In the genomic region with DNA sequence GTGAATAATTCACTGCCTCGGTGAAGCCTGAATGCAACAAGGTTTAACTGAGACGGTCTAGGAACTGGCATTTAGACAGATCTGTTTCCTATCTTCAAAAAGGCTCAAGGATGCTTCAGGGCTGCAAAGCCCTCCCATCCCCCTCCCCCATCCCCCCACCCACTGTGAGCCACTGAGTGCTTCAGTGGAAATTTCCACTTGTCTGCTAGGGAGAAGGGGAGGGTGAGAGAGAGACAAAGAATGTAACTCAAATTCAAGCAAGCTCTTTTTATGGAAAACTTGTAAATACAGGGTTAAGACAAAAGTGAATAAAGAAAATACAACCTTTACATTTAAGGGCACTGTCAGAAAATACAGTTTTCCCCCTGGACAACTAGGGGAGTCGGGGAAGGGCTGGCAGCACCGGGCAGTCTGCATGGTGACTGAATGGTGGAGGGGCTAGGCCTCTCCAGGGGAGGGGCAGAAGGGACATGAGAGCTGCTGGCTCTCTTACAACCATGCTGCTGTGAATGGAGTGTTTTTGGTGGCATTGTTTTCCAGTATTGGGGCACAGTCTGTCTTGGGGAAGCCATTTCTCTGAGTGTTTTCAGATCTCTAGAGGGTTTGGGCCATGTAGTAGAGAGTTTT, we compare ENCODE assay signal across 8 cellular contexts. TPM values are rescaled to one million over a fixed set of nuclear protein-coding genes. Genes with fewer than 3 reads are reported as not detected.
DNase-seq lines count a peak whose midpoint lies in the region; ATAC-seq and TF ChIP-seq lines count a peak whose summit lies in the region.

No MANE protein-coding gene starts in this region.

- H3K9ac ChIP-seq in HCT116 (ENCODE audit: low read length) = no peak overlapping the region
- peak overlapping the region; percentile 43 for H3K9ac ChIP-seq in skeletal muscle satellite cell (ENCODE audit: low read depth, low read length)

- CTCF ChIA-PET in HCT116 (lab: Charles Lee) = no interaction called here
- CTCF ChIA-PET in activated CD4-positive, alpha-beta memory T cell treated with anti-CD3 and anti-CD28 coated beads, Interleukin-2, amount 10 ng/mL, durations not matched to agents 7 days and 5 days (lab: Charles Lee) = interaction anchor here (1.3 to 3.3 kb wide), 6 partner anchors 25 to 218 kb away, joined by 3 to 20 read pairs (median 7); no protein-coding TSS in a partner anchor

- peaks cover 14 to 18% of the 10 kb centered on the region in 2 experiments; a peak in 3 of 4 replicates for H3K4me1 ChIP-seq in HCT116 (ENCODE audit: control insufficient read depth in 1 of 2, insufficient read depth in 2 of 2, low read length in 2 of 2)
- H3K4me1 ChIP-seq in heart right ventricle = peaks cover 3 to 70% (median 62%) of the 10 kb centered on the region in 9 donors
- peaks cover 42% of the 10 kb centered on the region for H3K4me1 ChIP-seq in skeletal muscle satellite cell (ENCODE audit: control insufficient read depth, insufficient read depth, low read length)

- no peak for TF ChIP-seq CTCF in HCT116 (IDR thresholded peaks at IDR 0.05 in 2 of 3, conservative IDR thresholded peaks at IDR 0.05 in 1 of 3; ENCODE audit: borderline replicate concordance in 1 of 3, insufficient read depth in 1 of 3, low read depth in 2 of 3, low read length in 2 of 3)
- no peak for TF ChIP-seq CTCF in heart right ventricle (IDR thresholded peaks at IDR 0.05)

- no TSS peak for BruUV-seq in HCT116 (replicated peaks; lab: Mats Ljungman, UMichigan)

- H3K27me3 Mint-ChIP-seq in activated CD4-positive, alpha-beta memory T cell treated with anti-CD3 and anti-CD28 coated beads, Interleukin-2, amount 10 ng/mL, durations not matched to agents 7 days and 5 days = no peaks in the 10 kb centered on the region

- RAD21 ChIA-PET in HCT116 (lab: Charles Lee; ENCODE audit: low non-redundant PET in 1 of 2, low total read pairs in 2 of 2, uncharacterized antibody in 2 of 2, unreplicated experiment in 2 of 2) = interaction anchor here in 1 of 2 experiments (0.7 kb wide), 1 partner anchor 72 kb away, joined by 3 read pairs; no protein-coding TSS in a partner anchor

- peaks cover 50% of the 10 kb centered on the region for H3K4me1 Mint-ChIP-seq in activated CD4-positive, alpha-beta memory T cell treated with anti-CD3 and anti-CD28 coated beads, Interleukin-2, amount 10 ng/mL, durations not matched to agents 7 days and 5 days

- ATAC-seq in HCT116 (no peak), heart right ventricle (peak in 2 of 8 donors; percentile 39 to 54), HG03378 (IDR thresholded peaks at IDR 0.05; ENCODE audit: unreplicated experiment) (no peak), GM21381 (IDR thresholded peaks at IDR 0.05; ENCODE audit: unreplicated experiment) (no peak), HG02885 (IDR thresholded peaks at IDR 0.05; ENCODE audit: poor library complexity, unreplicated experiment) (no peak), HG02678 (IDR thresholded peaks at IDR 0.05; ENCODE audit: unreplicated experiment) (no peak)

- H3K27me3 ChIP-seq in HCT116 (ENCODE audit: insufficient read depth, low read length) = no peaks in the 10 kb centered on the region
- H3K27me3 ChIP-seq in heart right ventricle = no peaks in the 10 kb centered on the region
- H3K27me3 ChIP-seq in skeletal muscle satellite cell (ENCODE audit: control insufficient read depth, insufficient read depth, low read length) = no peaks in the 10 kb centered on the region

- peaks cover 7 to 10% of the 10 kb centered on the region in 2 experiments; a peak in 2 of 4 replicates for H3K36me3 ChIP-seq in HCT116 (ENCODE audit: control insufficient read depth in 1 of 2, insufficient read depth in 2 of 2, low read length in 2 of 2)
- H3K36me3 ChIP-seq in heart right ventricle = peaks cover 0 to 36% (median 0%) of the 10 kb centered on the region in 9 donors
- H3K36me3 ChIP-seq in skeletal muscle satellite cell (ENCODE audit: insufficient read depth, low read length) = peaks cover 44% of the 10 kb centered on the region

- DNase-seq in HCT116 (ENCODE audit: low read depth, low spot score) (no peak), heart right ventricle (no peak)
- no peak for DNase-seq in activated CD4-positive, alpha-beta memory T cell treated with anti-CD3 and anti-CD28 coated beads, Interleukin-2, amount 10 ng/mL, durations not matched to agents 7 days and 5 days

- H2AFZ ChIP-seq in HCT116 (ENCODE audit: low read depth, low read length, poor library complexity, severe bottlenecking) = no peak overlapping the region

- H3K4me3 Mint-ChIP-seq in activated CD4-positive, alpha-beta memory T cell treated with anti-CD3 and anti-CD28 coated beads, Interleukin-2, amount 10 ng/mL, durations not matched to agents 7 days and 5 days = no peak overlapping the region

- intact Hi-C loops in HCT116 (cut with micrococcal nuclease) = no loop called here
- intact Hi-C loops in heart right ventricle (cut with DNase I) = loop anchor here in 6 of 10 donors (1.0 to 5.0 kb wide), 7 partner anchors 37 to 217 kb away; partner anchors contain the start of genes MRPS6 (in 1 of the 6) and SLC5A3 (in 1 of the 6)

- 0 out of 2 replicates have a peak overlapping the region, but pooled peaks have one; percentile 12 for H3K4me2 ChIP-seq in HCT116 (ENCODE audit: low read length)
- peak overlapping the region; percentile 74 for H3K4me2 ChIP-seq in skeletal muscle satellite cell (ENCODE audit: low read length)

- H3K9me3 ChIP-seq in HCT116 (ENCODE audit: control insufficient read depth in 1 of 2, insufficient read depth in 1 of 2, low read depth in 1 of 2, low read length in 2 of 2) = no peaks in the 10 kb centered on the region
- H3K9me3 ChIP-seq in heart right ventricle = no peaks in the 10 kb centered on the region
- H3K9me3 ChIP-seq in skeletal muscle satellite cell (replicated peaks; ENCODE audit: low read length) = no peaks in the 10 kb centered on the region

- POLR2A ChIA-PET in HCT116 (lab: Charles Lee) = no interaction called here
- POLR2A ChIA-PET in activated CD4-positive, alpha-beta memory T cell treated with anti-CD3 and anti-CD28 coated beads, Interleukin-2, amount 10 ng/mL, durations not matched to agents 7 days and 5 days (lab: Charles Lee) = interaction anchor here (1.2 to 1.8 kb wide), 4 partner anchors 24 to 206 kb away, joined by 3 to 6 read pairs (median 5); no protein-coding TSS in a partner anchor

- H3K27ac ChIP-seq in HCT116 (ENCODE audit: low read depth, low read length) (peak overlapping the region; percentile 55), heart right ventricle (peak overlapping the region in 9 of 10 donors; percentile 59 to 82 (median 77))

- peaks cover 73% of the 10 kb centered on the region for H3K79me2 ChIP-seq in HCT116 (ENCODE audit: insufficient read depth, low read length)

- peak overlapping the region; percentile 15 for H3K27ac Mint-ChIP-seq in activated CD4-positive, alpha-beta memory T cell treated with anti-CD3 and anti-CD28 coated beads, Interleukin-2, amount 10 ng/mL, durations not matched to agents 7 days and 5 days

- peaks cover 80% of the 10 kb centered on the region for H3K36me3 Mint-ChIP-seq in activated CD4-positive, alpha-beta memory T cell treated with anti-CD3 and anti-CD28 coated beads, Interleukin-2, amount 10 ng/mL, durations not matched to agents 7 days and 5 days (ENCODE audit: low read depth)

- TF ChIP-seq POLR2A in HCT116 (IDR thresholded peaks at IDR 0.05; ENCODE audit: borderline replicate concordance, extremely low read depth, insufficient read depth, insufficient read length) = no peak

- H3K4me3 ChIP-seq in HCT116 (replicated peaks in 1 of 2; ENCODE audit: low read depth in 1 of 2, low read length in 2 of 2) = no peak overlapping the region
- H3K4me3 ChIP-seq in heart right ventricle = peak overlapping the region in 7 of 10 donors; percentile 2 to 34 (median 24)
- peak overlapping the region; percentile 30 for H3K4me3 ChIP-seq in skeletal muscle satellite cell (ENCODE audit: low read length)

- peaks cover 2% of the 10 kb centered on the region for H3K9me3 Mint-ChIP-seq in activated CD4-positive, alpha-beta memory T cell treated with anti-CD3 and anti-CD28 coated beads, Interleukin-2, amount 10 ng/mL, durations not matched to agents 7 days and 5 days

- WGBS in heart right ventricle, 2 donors = 41 to 43% methylated on average over 4 of the region's 4 CpGs

- no peaks in the 10 kb centered on the region for H3K9me2 ChIP-seq in HCT116 (ENCODE audit: insufficient read depth)

- no peaks in the 10 kb centered on the region for H4K20me1 ChIP-seq in HCT116 (ENCODE audit: insufficient read depth)

- TF ChIP-seq RAD21 in HCT116 (IDR thresholded peaks at IDR 0.05; ENCODE audit: low read depth) = no peak

TF ChIP-seq in HCT116, 20 proteins besides CTCF, POLR2A, EP300 and RAD21 (continues in another document):
- no peak for TF ChIP-seq FOSL1 (IDR thresholded peaks at IDR 0.05; ENCODE audit: low read depth)

RNA-seq across cellular contexts. Expression of gene MRPS6, which starts 56.7 kb away (rescaled TPM):
- total RNA-seq in HCT116 (2021; ENCODE audit: unreplicated experiment) = 55.1 TPM
- polyA plus RNA-seq in HCT116 (2012) = 28.6 and 42.9 TPM in 2 replicates
- total RNA-seq in activated CD4-positive, alpha-beta memory T cell treated with anti-CD3 and anti-CD28 coated beads, Interleukin-2, amount 10 ng/mL, durations not matched to agents 7 days and 5 days = 10 to 100 TPM; 75.2 to 79.2 TPM
- 10 to 100 TPM; 32.0 to 68.1 (median 38.4) TPM for total RNA-seq in heart right ventricle
- 10 to 100 TPM; 38.7 to 51.7 TPM for polyA plus RNA-seq in heart right ventricle
- total RNA-seq in skeletal muscle satellite cell (2012; rRNA removed) = 26.1 and 35.4 TPM in 2 replicates

RNA-seq across cellular contexts. Expression of gene SLC5A3, which starts 56.7 kb away (rescaled TPM):
- 11.8 TPM for total RNA-seq in HCT116 (2021; ENCODE audit: unreplicated experiment)
- 2.3 and 2.8 TPM in 2 replicates for polyA plus RNA-seq in HCT116 (2012)
- total RNA-seq in activated CD4-positive, alpha-beta memory T cell treated with anti-CD3 and anti-CD28 coated beads, Interleukin-2, amount 10 ng/mL, durations not matched to agents 7 days and 5 days = 10 to 100 TPM; 23.3 to 26.0 TPM
- total RNA-seq in heart right ventricle = 1 to 10 TPM; 1.8 to 7.4 (median 2.8) TPM
- polyA plus RNA-seq in heart right ventricle = 1 to 10 TPM in 1 of 2 donors, under 1 TPM in 1; 0.58 to 1.3 TPM
- 25.3 and 31.7 TPM in 2 replicates for total RNA-seq in skeletal muscle satellite cell (2012; rRNA removed)

Comparison
In these comparisons a context has a peak if more than half of its experiments do, and no peak if none do; other contexts are left out.
1. H3K4me3 ChIP-seq: peak in heart right ventricle (7 of 10) and skeletal muscle satellite cell (single experiment); none in HCT116 (0 of 2).